10 cellular contexts compared by ENCODE assay signal in the genomic region with DNA sequence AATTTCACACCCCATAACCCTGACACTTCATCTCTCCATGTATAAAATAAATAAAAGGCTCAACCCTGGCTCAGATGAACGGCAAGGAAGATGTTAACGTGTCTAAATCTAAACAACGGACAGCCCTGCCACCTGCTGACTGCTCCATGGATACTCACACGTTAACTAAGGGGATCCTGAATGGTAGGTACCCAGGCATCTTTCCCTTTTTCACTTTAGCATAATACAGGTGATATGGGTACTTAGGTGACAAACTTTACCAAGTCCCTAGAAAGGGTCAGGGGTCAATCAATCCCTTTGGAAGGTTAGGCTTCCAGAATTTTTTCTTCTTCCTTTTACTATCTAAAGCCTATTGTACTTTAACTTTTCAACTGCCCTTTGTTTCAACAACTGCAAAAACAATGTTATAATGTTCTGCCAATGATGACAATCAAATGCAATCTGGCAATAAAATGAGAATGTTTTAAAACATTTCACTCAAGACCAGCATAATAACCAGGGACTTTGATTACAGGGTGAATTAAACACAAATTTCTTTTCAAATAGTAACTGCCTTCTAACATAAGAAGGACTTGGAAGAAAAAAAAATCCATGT. TPM values are rescaled to one million over a fixed set of nuclear protein-coding genes. Genes with fewer than 3 reads are reported as not detected.
DNase-seq lines count a peak whose midpoint lies in the region; ATAC-seq, FAIRE-seq and TF ChIP-seq lines count a peak whose summit lies in the region.
"Had no signal": no experiment of that assay in that cellular context is flagged by ENCODE, and none has a peak within 500 bp of the region (broad histone marks: within the 10 kb centered on the region; RNA-seq: fewer than 3 reads in every experiment).

No MANE protein-coding gene starts in this region.

- DNase-seq in MCF 10A (ENCODE audit: unreplicated experiment) (peak; percentile 49), mammary epithelial cell (no peak), hippocampal formation (lab: John Stamatoyannopoulos, UW) (peak; percentile 20 to 70), urothelium cell line (ENCODE audit: low spot score) (peak; percentile 31), hepatic stellate cell (ENCODE audit: low spot score) (no peak), upper lobe of left lung (no peak), immature natural killer cell (no peak)
- DNase-seq: activated gamma-delta T cell treated with Interleukin-2 at 50 U/mL for 16 hours; CD4-positive, alpha-beta memory T cell had no signal

- no peaks in the 10 kb centered on the region for H3K27me3 Mint-ChIP-seq in MCF 10A (ENCODE audit: insufficient read depth, unreplicated experiment)
- peaks cover 0 to 5% (median 0%) of the 10 kb centered on the region in 3 donors for H3K27me3 Mint-ChIP-seq in immature natural killer cell (ENCODE audit: low read depth in 3 of 3)

- H3K27me3 ChIP-seq in mammary epithelial cell (ENCODE audit: insufficient read depth, low read length) (no peaks in the 10 kb centered on the region), upper lobe of left lung (no peaks in the 10 kb centered on the region)

- H3K9me3 Mint-ChIP-seq in MCF 10A (ENCODE audit: unreplicated experiment) (no peaks in the 10 kb centered on the region), immature natural killer cell (no peaks in the 10 kb centered on the region)
- H3K9me3 Mint-ChIP-seq: CD4-positive, alpha-beta memory T cell had no signal

- H3K36me3 Mint-ChIP-seq in MCF 10A (ENCODE audit: insufficient read depth, unreplicated experiment) (peaks cover 8% of the 10 kb centered on the region), immature natural killer cell (no peaks in the 10 kb centered on the region)
- H3K36me3 Mint-ChIP-seq: CD4-positive, alpha-beta memory T cell had no signal

- 58% methylated on average over 4 of the region's 4 CpGs for WGBS in mammary epithelial cell (ENCODE audit: low coverage, missing lambda C conversion rate)
- WGBS in upper lobe of left lung, 2 donors: 45 to 57% methylated on average over 4 of the region's 4 CpGs

- BruUV-seq in MCF 10A (replicated peaks; lab: Mats Ljungman, UMichigan): no TSS peak
- no TSS peak for BruUV-seq in mammary epithelial cell (replicated peaks; lab: Mats Ljungman, UMichigan)

- peaks cover 25% of the 10 kb centered on the region for H3K4me1 Mint-ChIP-seq in MCF 10A (ENCODE audit: insufficient read depth, unreplicated experiment)
- H3K4me1 Mint-ChIP-seq in immature natural killer cell: no peaks in the 10 kb centered on the region

- CTCF ChIA-PET in MCF 10A (lab: Yijun Ruan, JAX) (no interaction called here), mammary epithelial cell (lab: Charles Lee; ENCODE audit: low non-redundant PET) (no interaction called here)

- intact Hi-C loops in MCF 10A (cut with micrococcal nuclease) (loop anchor here (1.0 kb wide), 1 partner anchor 255 kb away; no protein-coding TSS in a partner anchor), mammary epithelial cell (cut with micrococcal nuclease) (no loop called here)

- in situ Hi-C loops in mammary epithelial cell (cut with MboI; ENCODE audit: low sequenced_read_pairs in 2 of 2): no loop called here

- H3K27ac ChIP-seq in mammary epithelial cell (ENCODE audit: insufficient read depth, low read depth, low read length) (no peak overlapping the region), upper lobe of left lung (no peak overlapping the region)

- H3K9ac ChIP-seq in mammary epithelial cell (ENCODE audit: insufficient read depth, low read length): no peak overlapping the region

- no peak overlapping the region for H3K4me3 Mint-ChIP-seq in MCF 10A (ENCODE audit: unreplicated experiment)
- H3K4me3 Mint-ChIP-seq in immature natural killer cell: no peak overlapping the region
- H3K4me3 Mint-ChIP-seq: CD4-positive, alpha-beta memory T cell had no signal

- no peak overlapping the region for H3K4me2 ChIP-seq in mammary epithelial cell (ENCODE audit: insufficient read depth, low read depth, low read length)

- no peak for FAIRE-seq in urothelium cell line (lab: Jason Lieb, UNC)

- H3K4me1 ChIP-seq in mammary epithelial cell (ENCODE audit: insufficient read depth, low read length) (peaks cover 14% of the 10 kb centered on the region), upper lobe of left lung (peaks cover 9 to 13% (median 12%) of the 10 kb centered on the region in 4 donors)

- H3K36me3 ChIP-seq in mammary epithelial cell (ENCODE audit: insufficient read depth, low read length) (no peaks in the 10 kb centered on the region), upper lobe of left lung (peaks cover 0 to 8% (median 4%) of the 10 kb centered on the region in 4 donors)

- no peak for TF ChIP-seq EP300 in upper lobe of left lung (IDR thresholded peaks at IDR 0.05)

- H4K20me1 ChIP-seq in mammary epithelial cell (ENCODE audit: insufficient read depth, low read length): no peaks in the 10 kb centered on the region

- POLR2A ChIA-PET in MCF 10A (lab: Yijun Ruan, JAX): interaction anchor here (0.6 kb wide), 1 partner anchor 908 kb away, joined by 3 read pairs; no protein-coding TSS in a partner anchor

- H3K4me3 ChIP-seq in mammary epithelial cell (replicated peaks in 1 of 3; ENCODE audit: insufficient read depth in 1 of 3, low read depth in 2 of 3, low read length in 3 of 3): no peak overlapping the region
- H3K4me3 ChIP-seq in WI38 (ENCODE audit: low read depth, low read length): no peak overlapping the region
- no peak overlapping the region for H3K4me3 ChIP-seq in upper lobe of left lung

- no peak overlapping the region for H2AFZ ChIP-seq in mammary epithelial cell (ENCODE audit: low read depth, low read length)

- no peak for TF ChIP-seq POLR2A in upper lobe of left lung (IDR thresholded peaks at IDR 0.05)

- dilution Hi-C loops in mammary epithelial cell (cut with HindIII; ENCODE audit: low sequenced_read_pairs): no loop called here

- H3K27ac Mint-ChIP-seq in MCF 10A (ENCODE audit: low read depth, unreplicated experiment) (no peak overlapping the region), immature natural killer cell (no peak overlapping the region)
- H3K27ac Mint-ChIP-seq: CD4-positive, alpha-beta memory T cell had no signal

- H3K9me3 ChIP-seq in mammary epithelial cell (replicated peaks; ENCODE audit: insufficient read depth, low read length) (no peaks in the 10 kb centered on the region), upper lobe of left lung (no peaks in the 10 kb centered on the region)

- no peak for ATAC-seq in upper lobe of left lung (ENCODE audit: low FRiP score in 2 of 2)

- TF ChIP-seq CTCF in MCF 10A (IDR thresholded peaks at IDR 0.05; ENCODE audit: unreplicated experiment) (peak; percentile 18), mammary epithelial cell (conservative IDR thresholded peaks at IDR 0.05 in 1 of 2, IDR thresholded peaks at IDR 0.05 in 1 of 2; ENCODE audit: extremely low read depth in 1 of 2, insufficient read depth in 1 of 2, low read depth in 1 of 2, low read length in 2 of 2) (peak in 1 of 2 donors; percentile 17), WI38 (IDR thresholded peaks at IDR 0.05; ENCODE audit: low read depth, low read length) (0 out of 2 replicates have a peak, but pooled peaks have one; percentile 16), upper lobe of left lung (IDR thresholded peaks at IDR 0.05) (peak in 2 of 6 experiments; percentile 14 to 19)

- no peaks in the 10 kb centered on the region for H3K79me2 ChIP-seq in mammary epithelial cell (ENCODE audit: insufficient read depth, low read length)

RNA-seq across cellular contexts. Expression of gene IPCEF1, which starts 52.4 kb away (rescaled TPM):
- not detected in 2 replicates for total RNA-seq in MCF 10A (2022)
- total RNA-seq in mammary epithelial cell: under 1 TPM in 1 of 2 donors, not detected in 1; under 0.01 TPM
- not detected for polyA plus RNA-seq in mammary epithelial cell
- polyA minus RNA-seq in mammary epithelial cell: not detected
- total RNA-seq in upper lobe of left lung: 1 to 10 TPM; 1.0 to 5.5 (median 4.0) TPM
- polyA plus RNA-seq in immature natural killer cell: 10 to 100 TPM; 31.2 to 54.3 (median 35.2) TPM

Comparison
In these comparisons a context has a peak if more than half of its experiments do, and no peak if none do; other contexts are left out.
1. DNase-seq: peak in MCF 10A (single experiment), hippocampal formation (2 of 2) and urothelium cell line (single experiment); none in mammary epithelial cell (single experiment), hepatic stellate cell (single experiment), upper lobe of left lung (0 of 2) and immature natural killer cell (0 of 3).